8 cellular contexts compared by ENCODE assay signal in the genomic region with DNA sequence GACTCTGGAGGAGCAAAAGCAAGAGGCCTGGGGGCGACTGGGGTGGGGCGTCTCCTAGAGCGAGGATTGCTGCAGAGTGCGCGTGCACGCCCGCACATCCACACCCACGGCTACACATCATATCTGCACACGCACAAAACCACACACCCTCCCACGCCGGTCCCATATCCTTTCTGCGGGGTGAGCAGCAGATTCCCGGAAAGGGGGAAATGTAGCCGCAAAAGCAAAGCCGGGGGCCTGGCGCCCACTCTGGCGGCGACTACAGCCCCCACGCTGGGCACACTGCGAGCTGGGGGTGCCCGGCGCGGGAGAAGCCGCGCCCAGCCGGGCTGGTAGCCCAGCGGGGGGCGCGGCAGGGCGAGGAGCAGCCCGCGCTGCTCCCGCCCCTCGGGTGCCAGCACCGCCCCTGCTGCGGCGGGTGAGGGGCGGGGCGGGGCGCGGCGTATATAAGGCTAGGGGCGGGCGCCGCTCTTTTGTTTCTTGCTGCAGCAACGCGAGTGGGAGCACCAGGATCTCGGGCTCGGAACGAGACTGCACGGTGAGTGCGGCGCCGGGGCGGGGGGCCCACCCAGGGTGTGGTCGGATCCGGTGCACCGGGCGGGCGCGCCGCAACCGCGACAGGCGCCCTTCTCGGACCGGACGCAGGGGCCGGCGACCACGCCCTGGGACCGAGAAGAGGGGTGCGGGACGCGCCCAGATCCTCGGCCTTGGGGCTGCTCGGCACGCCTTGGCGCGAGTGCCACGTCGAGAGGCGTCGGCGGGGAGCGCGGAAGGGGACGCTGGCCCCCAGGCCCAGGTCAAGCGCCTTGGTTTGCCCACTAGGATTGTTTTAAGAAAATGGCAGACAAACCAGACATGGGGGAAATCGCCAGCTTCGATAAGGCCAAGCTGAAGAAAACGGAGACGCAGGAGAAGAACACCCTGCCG. TPM values are rescaled to one million over a fixed set of nuclear protein-coding genes. Genes with fewer than 3 reads are reported as not detected.
A peak's percentile ranks its signal among the peaks of the same experiment; 100 is the strongest.
DNase-seq lines count a peak whose midpoint lies in the region; ATAC-seq, FAIRE-seq and TF ChIP-seq lines count a peak whose summit lies in the region.

A gene (plus strand): TSS at position 476 of the 927 bp plus-strand sequence.

- H3K27ac Mint-ChIP-seq in naive thymus-derived CD4-positive, alpha-beta T cell = peak within 1 kb of the TSS; percentile 89 to 99 (median 96)

- 0 out of 2 replicates have a peak within 1 kb of the TSS, but pooled peaks have one; percentile 2 for H2BK20ac ChIP-seq in IMR-90 (ENCODE audit: low read depth, low read length)

- H2BK15ac ChIP-seq in IMR-90 (ENCODE audit: low read depth, low read length) = peak within 1 kb of the TSS; percentile 98

- peak within 1 kb of the TSS; percentile 99 for H2AK5ac ChIP-seq in IMR-90 (ENCODE audit: low read depth, low read length)

- peak within 1 kb of the TSS; percentile 93 for H3K27ac ChIP-seq in IMR-90 (ENCODE audit: insufficient read depth, low read length)
- peak within 1 kb of the TSS; percentile 81 for H3K27ac ChIP-seq in naive thymus-derived CD4-positive, alpha-beta T cell (ENCODE audit: low read depth, low read length)

- H3K56ac ChIP-seq in IMR-90 (ENCODE audit: extremely low read depth, insufficient read depth, low read length) = peak within 1 kb of the TSS; percentile 97

- peak within 1 kb of the TSS; percentile 99 for H2AK9ac ChIP-seq in IMR-90 (replicated peaks; ENCODE audit: low read depth, low read length, poor library complexity)

- no peak for TF ChIP-seq RAD21 in IMR-90 (IDR thresholded peaks at IDR 0.05; ENCODE audit: low read length)

- H4K5ac ChIP-seq in IMR-90 (ENCODE audit: low read depth, low read length) = peak within 1 kb of the TSS; percentile 68

- H3K27me3 Mint-ChIP-seq in naive thymus-derived CD4-positive, alpha-beta T cell = peaks cover 0 to 2% (median 0%) of the 10 kb centered on the region in 5 donors

- H2AFZ ChIP-seq in IMR-90 (replicated peaks; ENCODE audit: low read length, poor library complexity) = peak within 1 kb of the TSS; percentile 96

- BruUV-seq in IMR-90 (replicated peaks; lab: Mats Ljungman, UMichigan) = no TSS peak

- H4K91ac ChIP-seq in IMR-90 (ENCODE audit: insufficient read depth, low read depth, low read length) = peak within 1 kb of the TSS; percentile 82

- H3K23ac ChIP-seq in IMR-90 (ENCODE audit: low read depth, low read length) = peak within 1 kb of the TSS; percentile 97

- peaks cover 39 to 73% (median 67%) of the 10 kb centered on the region in 7 donors for H3K4me1 Mint-ChIP-seq in naive thymus-derived CD4-positive, alpha-beta T cell

- H3K79me1 ChIP-seq in IMR-90 (ENCODE audit: low read depth in 1 of 2, low read length in 2 of 2) = peaks cover 13 to 40% of the 10 kb centered on the region in 2 experiments

- peaks cover 2% of the 10 kb centered on the region; the same call in 1 of the 2 replicates for H3K4me1 ChIP-seq in IMR-90 (ENCODE audit: control insufficient read depth, insufficient read depth, low read length)
- peaks cover 30 to 34% of the 10 kb centered on the region in 2 donors for H3K4me1 ChIP-seq in naive thymus-derived CD4-positive, alpha-beta T cell (ENCODE audit: control insufficient read depth in 2 of 2, insufficient read depth in 2 of 2, low read length in 2 of 2)

- POLR2A ChIA-PET in IMR-90 (lab: Charles Lee; ENCODE audit: unreplicated experiment) = interaction anchor here (0.6 to 1.5 kb wide), 5 partner anchors 12 to 81 kb away, joined by 3 to 4 read pairs (median 3); no protein-coding TSS in a partner anchor
- POLR2A ChIA-PET in naive thymus-derived CD4-positive, alpha-beta T cell (lab: Charles Lee) = interaction anchor here (0.6 to 16.2 kb wide), 22 partner anchors 7 to 447 kb away, joined by 3 to 617 read pairs (median 12); a partner anchor contains a TSS

- 0 out of 2 replicates have a peak, but pooled peaks have one; percentile 19 for TF ChIP-seq CTCF in IMR-90 (conservative IDR thresholded peaks at IDR 0.05; ENCODE audit: low read depth, low read length)

- in situ Hi-C loops in IMR-90 (cut with MboI; ENCODE audit: low sequenced_read_pairs) = no loop called here

- no peak for FAIRE-seq in RCC 7860 (lab: Jason Lieb, UNC)

- H2BK120ac ChIP-seq in IMR-90 (ENCODE audit: low read depth, low read length) = peak within 1 kb of the TSS; percentile 50

- intact Hi-C loops in IMR-90 (cut with micrococcal nuclease) = loop anchor here (1.0 kb wide), 1 partner anchor 23 kb away; no protein-coding TSS in a partner anchor
- intact Hi-C loops in naive thymus-derived CD4-positive, alpha-beta T cell (cut with micrococcal nuclease) = loop anchor here (1.0 to 5.0 kb wide), 10 partner anchors 11 to 389 kb away; a partner anchor contains a TSS

- no peaks in the 10 kb centered on the region for H3K9me1 ChIP-seq in IMR-90 (ENCODE audit: insufficient read depth, low read length)

- CTCF ChIA-PET in IMR-90 (lab: Yijun Ruan, JAX) = interaction anchor here (1.3 kb wide), 1 partner anchor 21 kb away, joined by 3 read pairs; no protein-coding TSS in a partner anchor
- CTCF ChIA-PET in naive thymus-derived CD4-positive, alpha-beta T cell (lab: Charles Lee) = interaction anchor here (1.2 to 5.8 kb wide), 8 partner anchors 10 to 40 kb away, joined by 3 to 87 read pairs (median 6); a partner anchor contains a TSS

- peak within 1 kb of the TSS; percentile 99 for H3K9ac ChIP-seq in IMR-90 (ENCODE audit: low read depth, low read length)

- TF ChIP-seq POLR2A in IMR-90 (IDR thresholded peaks at IDR 0.05; ENCODE audit: low read depth, low read length) = peak; percentile 99

- peaks cover 0 to 21% (median 7%) of the 10 kb centered on the region in 11 donors for H3K9me3 Mint-ChIP-seq in naive thymus-derived CD4-positive, alpha-beta T cell

- peak within 1 kb of the TSS; percentile 86 for H3K4me3 ChIP-seq in IMR-90 (ENCODE audit: insufficient read depth, low read depth, low read length)
- H3K4me3 ChIP-seq in naive thymus-derived CD4-positive, alpha-beta T cell (ENCODE audit: low read length) = peak within 1 kb of the TSS; percentile 89

- dilution Hi-C loops in IMR-90 (cut with HindIII; ENCODE audit: low sequenced_read_pairs, unreplicated experiment) = no loop called here

- H3K4ac ChIP-seq in IMR-90 (ENCODE audit: low read depth, low read length) = peak within 1 kb of the TSS; percentile 82

- peak within 1 kb of the TSS; percentile 88 to 93 for H4K8ac ChIP-seq in IMR-90 (ENCODE audit: low read depth in 2 of 2, low read length in 2 of 2)

- H3K36me3 Mint-ChIP-seq in naive thymus-derived CD4-positive, alpha-beta T cell = peaks cover 4 to 61% (median 17%) of the 10 kb centered on the region in 5 donors

- H3K18ac ChIP-seq in IMR-90 (ENCODE audit: low read depth, low read length) = peak within 1 kb of the TSS; percentile 88

- peak; percentile 75 for DNase-seq in DMS53 treated with DMSO at 0.1 percent for 48 hours (lab: John Stamatoyannopoulos, UW; ENCODE audit: unreplicated experiment)
- DNase-seq in IMR-90 = peak; percentile 80
- DNase-seq in RCC 7860 (ENCODE audit: low spot score) = peak; percentile 76
- peak; percentile 86 for DNase-seq in activated T-helper 1 cell treated with Interleukin-2 at 50 U/mL for 16 hours (ENCODE audit: low read depth)
- peak; percentile 91 for DNase-seq in fibroblast of gingiva (ENCODE audit: low read depth)
- peak; percentile 87 to 98 (median 94) for DNase-seq in naive thymus-derived CD4-positive, alpha-beta T cell
- DNase-seq in stimulated activated naive CD4-positive, alpha-beta T cell (lab: John Stamatoyannopoulos, UW) = peak; percentile 85 to 97 (median 90)

- H3K36me3 ChIP-seq in IMR-90 (ENCODE audit: control insufficient read depth, insufficient read depth, low read length) = peaks cover 22% of the 10 kb centered on the region
- H3K36me3 ChIP-seq in naive thymus-derived CD4-positive, alpha-beta T cell (ENCODE audit: control insufficient read depth in 2 of 3, insufficient read depth in 3 of 3, low read length in 3 of 3) = peaks cover 0 to 11% (median 0%) of the 10 kb centered on the region in 3 experiments

- H3K9me3 ChIP-seq in IMR-90 (ENCODE audit: control insufficient read depth, insufficient read depth, low read length) = no peaks in the 10 kb centered on the region
- peaks cover 0 to 6% (median 0%) of the 10 kb centered on the region in 3 experiments for H3K9me3 ChIP-seq in naive thymus-derived CD4-positive, alpha-beta T cell (ENCODE audit: control insufficient read depth in 2 of 3, low read length in 3 of 3)

- WGBS in IMR-90 (ENCODE audit: extremely low coverage in 2 of 2, insufficient read length in 1 of 2), 2 experiments = 0% methylated on average over 49 of the region's 94 CpGs; no CpG with 5 or more reads in 1 of the 2 experiments

- H3K27me3 ChIP-seq in IMR-90 (ENCODE audit: control insufficient read depth, insufficient read depth, low read length) = no peaks in the 10 kb centered on the region
- H3K27me3 ChIP-seq in naive thymus-derived CD4-positive, alpha-beta T cell (ENCODE audit: control insufficient read depth in 2 of 2, insufficient read depth in 2 of 2, low read length in 2 of 2) = no peaks in the 10 kb centered on the region

- H2BK5ac ChIP-seq in IMR-90 (ENCODE audit: low read depth, low read length, poor library complexity, severe bottlenecking) = peak within 1 kb of the TSS; percentile 93

- peak within 1 kb of the TSS; percentile 88 for H3K4me2 ChIP-seq in IMR-90 (ENCODE audit: low read depth, low read length)

- peak within 1 kb of the TSS; percentile 99 for H3K14ac ChIP-seq in IMR-90 (replicated peaks; ENCODE audit: low read depth, low read length)

- ATAC-seq in GM21528 (IDR thresholded peaks at IDR 0.05; ENCODE audit: low FRiP score, unreplicated experiment) = peak; percentile 73
- ATAC-seq in IMR-90 (ENCODE audit: low read depth) = peak; percentile 84
- peak; percentile 88 for ATAC-seq in naive thymus-derived CD4-positive, alpha-beta T cell

- peaks cover 23% of the 10 kb centered on the region for H4K20me1 ChIP-seq in IMR-90 (ENCODE audit: insufficient read depth, low read length)

- peak within 1 kb of the TSS; percentile 90 to 98 (median 95) for H3K4me3 Mint-ChIP-seq in naive thymus-derived CD4-positive, alpha-beta T cell

TF ChIP-seq in IMR-90, 13 proteins besides CTCF, POLR2A, EP300 and RAD21 (continues in another document):
- TF ChIP-seq MAZ (IDR thresholded peaks at IDR 0.05; ENCODE audit: borderline replicate concordance, low read depth, low read length) = peak; percentile 86; the same call in 1 of the 2 replicates

RNA-seq across cellular contexts. Expression of the gene that starts here (rescaled TPM):
- 842 and 3,620 TPM in 2 replicates for total RNA-seq in IMR-90 (2012; rRNA removed)
- polyA plus RNA-seq in IMR-90 (2012; rRNA removed) = 5,527 and 7,531 TPM in 2 replicates
- 7,585 and 16,787 TPM in 2 replicates for polyA plus RNA-seq in IMR-90 (2012; cell fraction: cytosol; rRNA removed)
- polyA plus RNA-seq in IMR-90 (2012; cell fraction: nucleus; rRNA removed; ENCODE audit: low replicate concordance) = 1,357 and 2,658 TPM in 2 replicates
- total RNA-seq in naive thymus-derived CD4-positive, alpha-beta T cell = 1,000 to 10,000 TPM; 1,492 to 5,756 (median 1,578) TPM
- polyA plus RNA-seq in naive thymus-derived CD4-positive, alpha-beta T cell = 1,000 to 10,000 TPM; 6,721 to 8,256 TPM

Comparison
In these comparisons a context has a peak if more than half of its experiments do, and no peak if none do; other contexts are left out.
1. Peak in every context shown above with its lines: DNase-seq, ATAC-seq, H3K4me3 ChIP-seq and H3K27ac ChIP-seq.